1 cellular context compared by ENCODE assay signal in the genomic region with DNA sequence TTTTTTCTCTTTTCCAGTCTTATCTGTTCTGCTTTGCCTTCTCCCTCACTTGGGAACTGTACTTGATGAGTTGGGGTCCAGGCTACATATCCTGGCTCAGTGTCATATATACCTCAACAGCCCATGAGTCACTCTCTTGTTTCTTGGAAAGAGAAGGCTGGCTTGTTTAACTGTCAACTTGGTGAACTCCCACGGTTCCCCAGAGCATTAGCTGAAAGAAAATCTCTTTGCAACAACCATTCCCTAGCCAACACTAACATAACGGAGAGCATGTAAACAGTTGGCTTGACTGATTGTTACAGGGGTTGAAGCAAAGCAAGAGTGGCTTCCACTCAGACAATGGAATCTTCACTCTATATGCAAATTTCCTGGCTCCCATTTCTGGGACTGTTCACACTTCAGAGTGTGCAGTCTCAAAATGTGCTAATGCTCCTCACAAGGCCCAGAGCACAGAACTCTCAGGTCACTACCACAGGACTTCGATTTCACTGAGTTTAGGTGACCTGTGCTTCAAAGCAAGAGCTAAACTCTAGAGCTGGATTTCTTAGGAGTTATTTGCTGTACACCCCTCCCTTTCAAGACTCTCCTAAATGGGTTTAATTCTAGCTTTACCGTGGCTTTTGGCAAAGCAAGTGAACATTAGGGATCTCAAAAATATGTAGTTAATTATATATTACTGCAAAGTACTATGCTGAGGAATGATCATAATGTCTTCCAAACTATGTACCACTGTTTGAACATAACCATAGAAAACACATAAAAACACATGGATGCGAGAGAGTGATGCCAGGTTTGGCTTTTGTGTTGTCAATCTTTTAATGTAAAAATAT.
TF ChIP-seq lines count a peak whose summit lies in the region.

No MANE protein-coding gene starts in this region.

TF ChIP-seq in K562, 482 proteins besides CTCF, POLR2A, EP300 and RAD21 (continued from another document and continues in another):
- TF ChIP-seq, protein P1, sequence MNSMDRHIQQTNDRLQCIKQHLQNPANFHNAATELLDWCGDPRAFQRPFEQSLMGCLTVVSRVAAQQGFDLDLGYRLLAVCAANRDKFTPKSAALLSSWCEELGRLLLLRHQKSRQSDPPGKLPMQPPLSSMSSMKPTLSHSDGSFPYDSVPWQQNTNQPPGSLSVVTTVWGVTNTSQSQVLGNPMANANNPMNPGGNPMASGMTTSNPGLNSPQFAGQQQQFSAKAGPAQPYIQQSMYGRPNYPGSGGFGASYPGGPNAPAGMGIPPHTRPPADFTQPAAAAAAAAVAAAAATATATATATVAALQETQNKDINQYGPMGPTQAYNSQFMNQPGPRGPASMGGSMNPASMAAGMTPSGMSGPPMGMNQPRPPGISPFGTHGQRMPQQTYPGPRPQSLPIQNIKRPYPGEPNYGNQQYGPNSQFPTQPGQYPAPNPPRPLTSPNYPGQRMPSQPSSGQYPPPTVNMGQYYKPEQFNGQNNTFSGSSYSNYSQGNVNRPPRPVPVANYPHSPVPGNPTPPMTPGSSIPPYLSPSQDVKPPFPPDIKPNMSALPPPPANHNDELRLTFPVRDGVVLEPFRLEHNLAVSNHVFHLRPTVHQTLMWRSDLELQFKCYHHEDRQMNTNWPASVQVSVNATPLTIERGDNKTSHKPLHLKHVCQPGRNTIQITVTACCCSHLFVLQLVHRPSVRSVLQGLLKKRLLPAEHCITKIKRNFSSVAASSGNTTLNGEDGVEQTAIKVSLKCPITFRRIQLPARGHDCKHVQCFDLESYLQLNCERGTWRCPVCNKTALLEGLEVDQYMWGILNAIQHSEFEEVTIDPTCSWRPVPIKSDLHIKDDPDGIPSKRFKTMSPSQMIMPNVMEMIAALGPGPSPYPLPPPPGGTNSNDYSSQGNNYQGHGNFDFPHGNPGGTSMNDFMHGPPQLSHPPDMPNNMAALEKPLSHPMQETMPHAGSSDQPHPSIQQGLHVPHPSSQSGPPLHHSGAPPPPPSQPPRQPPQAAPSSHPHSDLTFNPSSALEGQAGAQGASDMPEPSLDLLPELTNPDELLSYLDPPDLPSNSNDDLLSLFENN (IDR thresholded peaks at IDR 0.05; ENCODE audit: low read depth in 2 of 2, low read length in 2 of 2) = no peak
- TF ChIP-seq TCF3 (CRISPR knock-in tag; IDR thresholded peaks at IDR 0.05) (peak; percentile 53; the same call in 1 of the 2 replicates), KLF10 (CRISPR knock-in tag; IDR thresholded peaks at IDR 0.05) (no peak), L3MBTL2 (IDR thresholded peaks at IDR 0.05) (peak; percentile 53), ZBTB7A (IDR thresholded peaks at IDR 0.05; ENCODE audit: borderline replicate concordance, control insufficient read depth, low read depth, low read length) (peak; percentile 59; the same call in 1 of the 2 replicates), EP400 (IDR thresholded peaks at IDR 0.05) (no peak), ESRRB (CRISPR knock-in tag; IDR thresholded peaks at IDR 0.05; ENCODE audit: borderline replicate concordance) (no peak), FOXM1 (IDR thresholded peaks at IDR 0.05; ENCODE audit: low read depth) (peak; percentile 61; the same call in 1 of the 2 replicates), FOXM1 (CRISPR knock-in tag; IDR thresholded peaks at IDR 0.05; ENCODE audit: low read depth) (no peak), MTA3 (IDR thresholded peaks at IDR 0.05; ENCODE audit: borderline replicate concordance) (peak; percentile 33; the same call in 1 of the 2 replicates), HDAC3 (IDR thresholded peaks at IDR 0.05; ENCODE audit: borderline replicate concordance, partially characterized antibody) (peak; percentile 59), ZNF699 (CRISPR knock-in tag; IDR thresholded peaks at IDR 0.05; ENCODE audit: insufficient replicate concordance) (no peak), HDAC6 (IDR thresholded peaks at IDR 0.05; ENCODE audit: low read depth, low read length) (no peak), NBN (IDR thresholded peaks at IDR 0.05; ENCODE audit: low read depth) (peak; percentile 76), KDM1A (IDR thresholded peaks at IDR 0.05) (peak; percentile 80 to 82), ZNF184 (CRISPR knock-in tag; IDR thresholded peaks at IDR 0.05) (no peak), NR3C1 (CRISPR knock-in tag; IDR thresholded peaks at IDR 0.05) (no peak), FOXJ2 (tag; IDR thresholded peaks at IDR 0.05) (no peak), ZNF778 (CRISPR knock-in tag; IDR thresholded peaks at IDR 0.05) (no peak), MAZ (CRISPR knock-in tag; conservative IDR thresholded peaks at IDR 0.05 in 1 of 2, IDR thresholded peaks at IDR 0.05 in 1 of 2) (peak in 1 of 2 experiments; percentile 22; a peak in 1 of 4 replicates), HDAC1 (IDR thresholded peaks at IDR 0.05) (peak in 1 of 2 experiments; percentile 40; a peak in 1 of 4 replicates), TRIM24 (IDR thresholded peaks at IDR 0.05) (peak; percentile 30 to 56; a peak in 2 of 4 replicates), PCBP1 (IDR thresholded peaks at IDR 0.05; ENCODE audit: low read depth, low read length, poor library complexity, severe bottlenecking) (no peak), NFIC (IDR thresholded peaks at IDR 0.05) (peak; percentile 77), XRCC3 (IDR thresholded peaks at IDR 0.05) (no peak), ZFX (CRISPR knock-in tag; IDR thresholded peaks at IDR 0.05) (no peak), TCF7L2 (IDR thresholded peaks at IDR 0.05; ENCODE audit: low read depth, low read length) (no peak), TAL1 (IDR thresholded peaks at IDR 0.05) (peak; percentile 33; the same call in 1 of the 2 replicates), TEAD1 (CRISPR knock-in tag; IDR thresholded peaks at IDR 0.05) (no peak), ATF3 (IDR thresholded peaks at IDR 0.05) (peak; percentile 94), ATF3 (CRISPR knock-in tag; conservative IDR thresholded peaks at IDR 0.05) (no peak), MCM2 (IDR thresholded peaks at IDR 0.05; ENCODE audit: low read depth) (no peak), MTA2 (IDR thresholded peaks at IDR 0.05; ENCODE audit: low read depth) (peak; percentile 25; the same call in 1 of the 2 replicates), POLR3G (IDR thresholded peaks at IDR 0.05; ENCODE audit: extremely low read depth, insufficient read length, insufficient replicate concordance) (no peak), ARID1B (IDR thresholded peaks at IDR 0.05) (peak; percentile 95), ZNF655 (CRISPR knock-in tag; IDR thresholded peaks at IDR 0.05) (no peak), ZNF347 (CRISPR knock-in tag; IDR thresholded peaks at IDR 0.05; ENCODE audit: low read depth) (no peak), ZNF384 (IDR thresholded peaks at IDR 0.05; ENCODE audit: low read depth, low read length) (peak; percentile 56; the same call in 1 of the 2 replicates), SMARCC2 (IDR thresholded peaks at IDR 0.05; ENCODE audit: low read depth) (peak; percentile 89), DACH1 (IDR thresholded peaks at IDR 0.05; ENCODE audit: partially characterized antibody) (peak; percentile 6), ZNF76 (CRISPR knock-in tag; IDR thresholded peaks at IDR 0.05; ENCODE audit: borderline replicate concordance) (no peak), ZNF561 (CRISPR knock-in tag; conservative IDR thresholded peaks at IDR 0.05) (no peak), LEF1 (IDR thresholded peaks at IDR 0.05) (peak; percentile 82), ZBTB8A (IDR thresholded peaks at IDR 0.05; ENCODE audit: partially characterized antibody) (no peak), ZNF644 (tag; IDR thresholded peaks at IDR 0.05; ENCODE audit: low read depth) (peak; percentile 49; the same call in 1 of the 2 replicates), ZNF444 (CRISPR knock-in tag; IDR thresholded peaks at IDR 0.05) (no peak), HCFC1 (IDR thresholded peaks at IDR 0.05; ENCODE audit: low read depth, low read length) (no peak), ZKSCAN3 (CRISPR knock-in tag; IDR thresholded peaks at IDR 0.05) (no peak), POLR3A (IDR thresholded peaks at IDR 0.05; ENCODE audit: borderline replicate concordance, extremely low read depth, insufficient read depth, insufficient read length) (no peak), MEIS2 (IDR thresholded peaks at IDR 0.05; ENCODE audit: partially characterized antibody) (peak; percentile 98), CBFA2T3 (IDR thresholded peaks at IDR 0.05) (peak; percentile 83), FOXK2 (conservative IDR thresholded peaks at IDR 0.05 in 1 of 2, IDR thresholded peaks at IDR 0.05 in 1 of 2; ENCODE audit: low read depth in 2 of 2) (peak; percentile 68 to 78; a peak in 3 of 4 replicates), PKNOX1 (IDR thresholded peaks at IDR 0.05) (peak; percentile 79), THRAP3 (IDR thresholded peaks at IDR 0.05; ENCODE audit: borderline replicate concordance) (no peak), SPI1 (IDR thresholded peaks at IDR 0.05; ENCODE audit: borderline replicate concordance, low read depth, low read length) (no peak), TEAD2 (tag; IDR thresholded peaks at IDR 0.05) (0 out of 2 replicates have a peak, but pooled peaks have one; percentile 17), ARNT (IDR thresholded peaks at IDR 0.05) (peak in 1 of 2 experiments; percentile 55; a peak in 1 of 4 replicates), POU5F1 (IDR thresholded peaks at IDR 0.05; ENCODE audit: borderline replicate concordance, low read depth, low read length, partially characterized antibody) (no peak), MXD1 (CRISPR knock-in tag; IDR thresholded peaks at IDR 0.05; ENCODE audit: borderline replicate concordance, poor library complexity, severe bottlenecking) (no peak)
- TF ChIP-seq, protein P2, sequence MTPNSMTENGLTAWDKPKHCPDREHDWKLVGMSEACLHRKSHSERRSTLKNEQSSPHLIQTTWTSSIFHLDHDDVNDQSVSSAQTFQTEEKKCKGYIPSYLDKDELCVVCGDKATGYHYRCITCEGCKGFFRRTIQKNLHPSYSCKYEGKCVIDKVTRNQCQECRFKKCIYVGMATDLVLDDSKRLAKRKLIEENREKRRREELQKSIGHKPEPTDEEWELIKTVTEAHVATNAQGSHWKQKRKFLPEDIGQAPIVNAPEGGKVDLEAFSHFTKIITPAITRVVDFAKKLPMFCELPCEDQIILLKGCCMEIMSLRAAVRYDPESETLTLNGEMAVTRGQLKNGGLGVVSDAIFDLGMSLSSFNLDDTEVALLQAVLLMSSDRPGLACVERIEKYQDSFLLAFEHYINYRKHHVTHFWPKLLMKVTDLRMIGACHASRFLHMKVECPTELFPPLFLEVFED (CRISPR knock-in tag; conservative IDR thresholded peaks at IDR 0.05) = no peak
- TF ChIP-seq, protein P3, sequence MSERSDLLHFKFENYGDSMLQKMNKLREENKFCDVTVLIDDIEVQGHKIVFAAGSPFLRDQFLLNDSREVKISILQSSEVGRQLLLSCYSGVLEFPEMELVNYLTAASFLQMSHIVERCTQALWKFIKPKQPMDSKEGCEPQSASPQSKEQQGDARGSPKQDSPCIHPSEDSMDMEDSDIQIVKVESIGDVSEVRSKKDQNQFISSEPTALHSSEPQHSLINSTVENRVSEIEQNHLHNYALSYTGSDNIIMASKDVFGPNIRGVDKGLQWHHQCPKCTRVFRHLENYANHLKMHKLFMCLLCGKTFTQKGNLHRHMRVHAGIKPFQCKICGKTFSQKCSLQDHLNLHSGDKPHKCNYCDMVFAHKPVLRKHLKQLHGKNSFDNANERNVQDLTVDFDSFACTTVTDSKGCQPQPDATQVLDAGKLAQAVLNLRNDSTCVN (CRISPR knock-in tag; IDR thresholded peaks at IDR 0.05) = no peak
- TF ChIP-seq, protein P4, sequence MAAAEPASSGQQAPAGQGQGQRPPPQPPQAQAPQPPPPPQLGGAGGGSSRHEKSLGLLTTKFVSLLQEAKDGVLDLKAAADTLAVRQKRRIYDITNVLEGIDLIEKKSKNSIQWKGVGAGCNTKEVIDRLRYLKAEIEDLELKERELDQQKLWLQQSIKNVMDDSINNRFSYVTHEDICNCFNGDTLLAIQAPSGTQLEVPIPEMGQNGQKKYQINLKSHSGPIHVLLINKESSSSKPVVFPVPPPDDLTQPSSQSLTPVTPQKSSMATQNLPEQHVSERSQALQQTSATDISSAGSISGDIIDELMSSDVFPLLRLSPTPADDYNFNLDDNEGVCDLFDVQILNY (CRISPR knock-in tag; IDR thresholded peaks at IDR 0.05) = no peak
- TF ChIP-seq, protein P5, sequence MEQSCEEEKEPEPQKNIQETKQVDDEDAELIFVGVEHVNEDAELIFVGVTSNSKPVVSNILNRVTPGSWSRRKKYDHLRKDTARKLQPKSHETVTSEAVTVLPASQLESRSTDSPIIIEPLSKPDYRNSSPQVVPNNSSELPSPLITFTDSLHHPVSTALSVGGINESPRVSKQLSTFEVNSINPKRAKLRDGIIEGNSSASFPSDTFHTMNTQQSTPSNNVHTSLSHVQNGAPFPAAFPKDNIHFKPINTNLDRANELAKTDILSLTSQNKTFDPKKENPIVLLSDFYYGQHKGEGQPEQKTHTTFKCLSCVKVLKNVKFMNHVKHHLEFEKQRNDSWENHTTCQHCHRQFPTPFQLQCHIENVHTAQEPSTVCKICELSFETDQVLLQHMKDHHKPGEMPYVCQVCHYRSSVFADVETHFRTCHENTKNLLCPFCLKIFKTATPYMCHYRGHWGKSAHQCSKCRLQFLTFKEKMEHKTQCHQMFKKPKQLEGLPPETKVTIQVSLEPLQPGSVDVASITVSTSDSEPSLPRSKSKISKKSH (CRISPR knock-in tag; IDR thresholded peaks at IDR 0.05) = no peak
